In the genomic region with DNA sequence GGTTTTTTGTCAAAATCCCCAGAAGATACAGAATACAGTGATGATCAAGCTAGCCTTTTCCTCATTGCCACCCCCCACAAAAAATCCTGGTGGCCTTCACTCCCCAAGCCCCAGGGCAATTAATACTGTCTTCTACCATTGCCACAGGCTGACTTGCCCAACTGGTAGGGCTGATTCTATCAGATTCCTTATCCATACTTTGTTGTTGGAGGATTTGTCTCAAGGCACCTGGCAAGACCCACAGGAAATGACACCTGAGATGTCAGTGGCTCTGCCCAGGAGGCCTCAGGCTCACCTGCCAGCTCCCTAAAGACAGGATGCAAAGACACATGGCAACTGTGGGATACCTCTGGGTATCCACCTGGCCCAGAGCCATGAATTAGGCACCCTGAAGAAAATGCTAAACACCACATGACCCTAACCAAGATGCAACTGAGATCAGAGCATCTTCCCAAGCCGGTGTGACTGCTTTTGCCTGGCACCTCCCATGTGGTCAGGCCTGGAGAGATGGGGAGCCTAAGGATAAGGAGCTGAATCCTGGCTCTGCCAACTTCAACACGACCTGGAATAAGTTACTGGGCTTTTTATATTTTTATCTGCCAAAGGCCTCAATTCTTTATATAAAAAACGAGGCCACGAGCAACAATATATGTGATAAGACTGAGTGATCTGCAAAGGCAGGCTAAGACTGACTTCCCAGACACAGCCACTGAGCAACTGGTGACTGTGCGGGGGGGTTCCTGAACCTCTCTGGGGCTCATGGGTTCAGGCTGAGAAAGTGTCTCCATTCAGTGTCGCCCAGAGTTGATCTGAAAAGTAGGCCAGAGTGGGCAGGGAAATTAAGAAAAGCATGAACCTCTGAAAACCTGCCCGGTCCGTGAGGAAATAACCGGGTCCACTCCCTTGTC, we compare ENCODE assay signal across 2 cellular contexts.
A peak's percentile ranks its signal among the peaks of the same experiment; 100 is the strongest.
TF ChIP-seq lines count a peak whose summit lies in the region.

No MANE protein-coding gene starts in this region.

TF ChIP-seq in WTC11, 78 proteins besides CTCF, POLR2A, EP300 and RAD21 (continued from another document and continues in another):
- TF ChIP-seq, protein P1, sequence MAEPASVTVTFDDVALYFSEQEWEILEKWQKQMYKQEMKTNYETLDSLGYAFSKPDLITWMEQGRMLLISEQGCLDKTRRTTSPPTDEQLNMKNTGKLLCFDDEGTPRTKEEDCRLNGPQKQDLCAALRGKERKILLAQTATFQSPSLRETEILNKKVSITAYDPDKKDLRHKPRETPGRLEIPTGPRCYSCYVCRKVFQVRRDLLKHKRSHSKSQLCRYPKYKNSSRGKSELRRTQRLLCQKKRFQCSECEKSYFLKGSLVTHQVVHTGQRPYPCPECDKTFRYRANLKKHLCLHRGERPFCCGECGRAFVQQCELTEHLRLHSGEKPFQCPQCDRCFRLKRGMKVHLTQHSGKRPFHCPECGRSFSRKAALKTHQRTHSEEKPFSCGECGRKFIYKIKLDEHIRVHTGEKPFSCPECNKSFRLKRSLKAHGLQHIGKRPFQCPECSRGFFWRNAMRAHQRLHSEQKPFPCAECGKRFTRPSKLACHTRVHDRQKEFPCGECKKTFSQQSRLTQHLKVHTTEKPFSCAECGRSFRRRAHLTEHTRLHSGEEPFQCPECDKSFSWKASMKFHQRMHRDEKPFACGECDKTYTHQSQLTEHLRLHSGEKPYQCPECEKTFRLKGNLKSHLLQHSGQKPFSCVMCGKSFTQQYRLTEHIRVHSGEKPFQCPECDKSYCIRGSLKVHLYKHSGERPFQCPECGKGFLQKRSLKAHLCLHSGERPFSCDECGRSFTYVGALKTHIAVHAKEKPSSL (CRISPR knock-in tag; conservative IDR thresholded peaks at IDR 0.05), result no peak
- TF ChIP-seq, protein P2, sequence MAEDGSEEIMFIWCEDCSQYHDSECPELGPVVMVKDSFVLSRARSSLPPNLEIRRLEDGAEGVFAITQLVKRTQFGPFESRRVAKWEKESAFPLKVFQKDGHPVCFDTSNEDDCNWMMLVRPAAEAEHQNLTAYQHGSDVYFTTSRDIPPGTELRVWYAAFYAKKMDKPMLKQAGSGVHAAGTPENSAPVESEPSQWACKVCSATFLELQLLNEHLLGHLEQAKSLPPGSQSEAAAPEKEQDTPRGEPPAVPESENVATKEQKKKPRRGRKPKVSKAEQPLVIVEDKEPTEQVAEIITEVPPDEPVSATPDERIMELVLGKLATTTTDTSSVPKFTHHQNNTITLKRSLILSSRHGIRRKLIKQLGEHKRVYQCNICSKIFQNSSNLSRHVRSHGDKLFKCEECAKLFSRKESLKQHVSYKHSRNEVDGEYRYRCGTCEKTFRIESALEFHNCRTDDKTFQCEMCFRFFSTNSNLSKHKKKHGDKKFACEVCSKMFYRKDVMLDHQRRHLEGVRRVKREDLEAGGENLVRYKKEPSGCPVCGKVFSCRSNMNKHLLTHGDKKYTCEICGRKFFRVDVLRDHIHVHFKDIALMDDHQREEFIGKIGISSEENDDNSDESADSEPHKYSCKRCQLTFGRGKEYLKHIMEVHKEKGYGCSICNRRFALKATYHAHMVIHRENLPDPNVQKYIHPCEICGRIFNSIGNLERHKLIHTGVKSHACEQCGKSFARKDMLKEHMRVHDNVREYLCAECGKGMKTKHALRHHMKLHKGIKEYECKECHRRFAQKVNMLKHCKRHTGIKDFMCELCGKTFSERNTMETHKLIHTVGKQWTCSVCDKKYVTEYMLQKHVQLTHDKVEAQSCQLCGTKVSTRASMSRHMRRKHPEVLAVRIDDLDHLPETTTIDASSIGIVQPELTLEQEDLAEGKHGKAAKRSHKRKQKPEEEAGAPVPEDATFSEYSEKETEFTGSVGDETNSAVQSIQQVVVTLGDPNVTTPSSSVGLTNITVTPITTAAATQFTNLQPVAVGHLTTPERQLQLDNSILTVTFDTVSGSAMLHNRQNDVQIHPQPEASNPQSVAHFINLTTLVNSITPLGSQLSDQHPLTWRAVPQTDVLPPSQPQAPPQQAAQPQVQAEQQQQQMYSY (CRISPR knock-in tag; IDR thresholded peaks at IDR 0.05), result no peak
- TF ChIP-seq, protein P3, sequence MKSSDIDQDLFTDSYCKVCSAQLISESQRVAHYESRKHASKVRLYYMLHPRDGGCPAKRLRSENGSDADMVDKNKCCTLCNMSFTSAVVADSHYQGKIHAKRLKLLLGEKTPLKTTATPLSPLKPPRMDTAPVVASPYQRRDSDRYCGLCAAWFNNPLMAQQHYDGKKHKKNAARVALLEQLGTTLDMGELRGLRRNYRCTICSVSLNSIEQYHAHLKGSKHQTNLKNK (CRISPR knock-in tag; IDR thresholded peaks at IDR 0.05), result no peak
- TF ChIP-seq GRHL2 (CRISPR knock-in tag; IDR thresholded peaks at IDR 0.05; ENCODE audit: insufficient replicate concordance, severe bottlenecking) (no peak), SMAD3 (CRISPR knock-in tag; IDR thresholded peaks at IDR 0.05; ENCODE audit: borderline replicate concordance) (no peak), TEAD1 (CRISPR knock-in tag; IDR thresholded peaks at IDR 0.05) (no peak), MYBL2 (CRISPR knock-in tag; IDR thresholded peaks at IDR 0.05) (no peak)
- TF ChIP-seq, protein P4, sequence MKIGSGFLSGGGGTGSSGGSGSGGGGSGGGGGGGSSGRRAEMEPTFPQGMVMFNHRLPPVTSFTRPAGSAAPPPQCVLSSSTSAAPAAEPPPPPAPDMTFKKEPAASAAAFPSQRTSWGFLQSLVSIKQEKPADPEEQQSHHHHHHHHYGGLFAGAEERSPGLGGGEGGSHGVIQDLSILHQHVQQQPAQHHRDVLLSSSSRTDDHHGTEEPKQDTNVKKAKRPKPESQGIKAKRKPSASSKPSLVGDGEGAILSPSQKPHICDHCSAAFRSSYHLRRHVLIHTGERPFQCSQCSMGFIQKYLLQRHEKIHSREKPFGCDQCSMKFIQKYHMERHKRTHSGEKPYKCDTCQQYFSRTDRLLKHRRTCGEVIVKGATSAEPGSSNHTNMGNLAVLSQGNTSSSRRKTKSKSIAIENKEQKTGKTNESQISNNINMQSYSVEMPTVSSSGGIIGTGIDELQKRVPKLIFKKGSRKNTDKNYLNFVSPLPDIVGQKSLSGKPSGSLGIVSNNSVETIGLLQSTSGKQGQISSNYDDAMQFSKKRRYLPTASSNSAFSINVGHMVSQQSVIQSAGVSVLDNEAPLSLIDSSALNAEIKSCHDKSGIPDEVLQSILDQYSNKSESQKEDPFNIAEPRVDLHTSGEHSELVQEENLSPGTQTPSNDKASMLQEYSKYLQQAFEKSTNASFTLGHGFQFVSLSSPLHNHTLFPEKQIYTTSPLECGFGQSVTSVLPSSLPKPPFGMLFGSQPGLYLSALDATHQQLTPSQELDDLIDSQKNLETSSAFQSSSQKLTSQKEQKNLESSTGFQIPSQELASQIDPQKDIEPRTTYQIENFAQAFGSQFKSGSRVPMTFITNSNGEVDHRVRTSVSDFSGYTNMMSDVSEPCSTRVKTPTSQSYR (CRISPR knock-in tag; IDR thresholded peaks at IDR 0.05), result no peak
- TF ChIP-seq, protein P5, sequence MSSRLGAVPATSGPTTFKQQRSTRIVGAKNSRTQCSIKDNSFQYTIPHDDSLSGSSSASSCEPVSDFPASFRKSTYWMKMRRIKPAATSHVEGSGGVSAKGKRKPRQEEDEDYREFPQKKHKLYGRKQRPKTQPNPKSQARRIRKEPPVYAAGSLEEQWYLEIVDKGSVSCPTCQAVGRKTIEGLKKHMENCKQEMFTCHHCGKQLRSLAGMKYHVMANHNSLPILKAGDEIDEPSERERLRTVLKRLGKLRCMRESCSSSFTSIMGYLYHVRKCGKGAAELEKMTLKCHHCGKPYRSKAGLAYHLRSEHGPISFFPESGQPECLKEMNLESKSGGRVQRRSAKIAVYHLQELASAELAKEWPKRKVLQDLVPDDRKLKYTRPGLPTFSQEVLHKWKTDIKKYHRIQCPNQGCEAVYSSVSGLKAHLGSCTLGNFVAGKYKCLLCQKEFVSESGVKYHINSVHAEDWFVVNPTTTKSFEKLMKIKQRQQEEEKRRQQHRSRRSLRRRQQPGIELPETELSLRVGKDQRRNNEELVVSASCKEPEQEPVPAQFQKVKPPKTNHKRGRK (CRISPR knock-in tag; IDR thresholded peaks at IDR 0.05; ENCODE audit: borderline replicate concordance), result no peak

TF ChIP-seq in H1, 55 proteins besides CTCF, POLR2A, EP300 and RAD21:
- TF ChIP-seq TCF12 (IDR thresholded peaks at IDR 0.05; ENCODE audit: low read depth, low read length) (0 out of 2 replicates have a peak, but pooled peaks have one; percentile 34), SP1 (IDR thresholded peaks at IDR 0.05; ENCODE audit: low read depth, low read length) (no peak)
- TF ChIP-seq, protein P6, sequence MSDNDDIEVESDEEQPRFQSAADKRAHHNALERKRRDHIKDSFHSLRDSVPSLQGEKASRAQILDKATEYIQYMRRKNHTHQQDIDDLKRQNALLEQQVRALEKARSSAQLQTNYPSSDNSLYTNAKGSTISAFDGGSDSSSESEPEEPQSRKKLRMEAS (IDR thresholded peaks at IDR 0.05), result peak; percentile 40; the same call in 1 of the 2 replicates
